Comparison of ENCODE assay signal across 12 cellular contexts in the genomic region with DNA sequence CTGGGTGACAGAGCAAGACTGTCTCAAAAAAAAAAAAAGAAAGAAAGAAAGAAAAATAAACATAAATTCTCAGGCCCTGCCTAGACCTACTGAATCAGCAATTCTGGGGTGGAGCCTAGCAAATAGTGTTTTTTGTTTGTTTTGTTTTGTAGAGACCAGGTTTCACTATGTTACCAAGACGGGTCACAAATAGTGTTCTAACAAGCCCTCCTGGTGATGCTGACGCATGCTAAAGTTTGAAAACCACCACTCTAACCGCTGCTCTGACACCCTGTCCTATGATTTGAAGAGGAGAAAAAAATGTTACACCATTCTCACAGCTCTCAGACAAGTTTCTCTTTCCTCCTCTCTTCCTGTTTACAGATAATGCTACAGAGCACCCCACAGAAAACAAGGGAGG. TPM values are rescaled to one million over a fixed set of nuclear protein-coding genes. Genes with fewer than 3 reads are reported as not detected.
DNase-seq lines count a peak whose midpoint lies in the region; ATAC-seq and TF ChIP-seq lines count a peak whose summit lies in the region.
"Had no signal": no experiment of that assay in that cellular context is flagged by ENCODE, and none has a peak within 500 bp of the region (broad histone marks: within the 10 kb centered on the region; RNA-seq: fewer than 3 reads in every experiment).

No MANE protein-coding gene starts in this region.

- no peak overlapping the region for H3K27ac Mint-ChIP-seq in memory B cell

- WGBS in esophagus muscularis mucosa = 88% methylated on average over 3 of the region's 3 CpGs

- H3K9me3 ChIP-seq in BLaER1 = no peaks in the 10 kb centered on the region
- no peaks in the 10 kb centered on the region for H3K9me3 ChIP-seq in HUES6 (ENCODE audit: control insufficient read depth, insufficient read depth, low read depth, low read length)
- no peaks in the 10 kb centered on the region for H3K9me3 ChIP-seq in esophagus muscularis mucosa
- H3K9me3 ChIP-seq: prostate gland had no signal

- no peak for ATAC-seq in memory B cell (ENCODE audit: low read depth)
- no peak for ATAC-seq in HG03139 (IDR thresholded peaks at IDR 0.05; ENCODE audit: unreplicated experiment)

- peak overlapping the region; percentile 92 for H3K4me2 ChIP-seq in BLaER1

- H3K9ac ChIP-seq in BLaER1 (no peak overlapping the region), HUES6 (ENCODE audit: low read length) (no peak overlapping the region)

- intact Hi-C loops in esophagus muscularis mucosa (cut with DNase I) = no loop called here

- peak; percentile 27 for DNase-seq in activated T-helper 1 cell treated with Interleukin-2 at 50 U/mL for 16 hours (ENCODE audit: low read depth)
- DNase-seq in memory B cell (ENCODE audit: low spot score in 2 of 2) = no peak
- DNase-seq in esophagus muscularis mucosa (ENCODE audit: extremely low spot score) = no peak
- DNase-seq in AG08396 (ENCODE audit: low spot score) = no peak
- DNase-seq in GM19238 (ENCODE audit: insufficient read length, low spot score) = no peak
- DNase-seq: DMS53; effector CD8-positive, alpha-beta T cell; NCI-H510A treated with DMSO at 0.1 percent for 48 hours had no signal

- H3K4me3 ChIP-seq in BLaER1 (no peak overlapping the region), HUES6 (ENCODE audit: low read depth, low read length) (peak overlapping the region; percentile 96; the same call in 1 of the 2 replicates), esophagus muscularis mucosa (no peak overlapping the region)

- peaks cover 44% of the 10 kb centered on the region for H3K4me1 ChIP-seq in BLaER1
- peaks cover 6% of the 10 kb centered on the region; the same call in 1 of the 2 replicates for H3K4me1 ChIP-seq in HUES6 (ENCODE audit: control insufficient read depth, insufficient read depth, low read length)
- H3K4me1 ChIP-seq in esophagus muscularis mucosa = peaks cover 20 to 28% (median 24%) of the 10 kb centered on the region in 4 donors

- 0 out of 2 replicates have a peak, but pooled peaks cover 6% of the 10 kb centered on the region for H4K20me1 ChIP-seq in BLaER1

- H3K4me1 Mint-ChIP-seq in memory B cell = peaks cover 17% of the 10 kb centered on the region

- no peak for TF ChIP-seq POLR2A in esophagus muscularis mucosa (IDR thresholded peaks at IDR 0.05; ENCODE audit: low read depth)

- H3K27me3 ChIP-seq in BLaER1 = no peaks in the 10 kb centered on the region
- no peaks in the 10 kb centered on the region for H3K27me3 ChIP-seq in HUES6 (ENCODE audit: control insufficient read depth, insufficient read depth, low read length)
- H3K27me3 ChIP-seq in esophagus muscularis mucosa = no peaks in the 10 kb centered on the region

- TF ChIP-seq EP300 in esophagus muscularis mucosa (IDR thresholded peaks at IDR 0.05) = no peak

- peak overlapping the region; percentile 11 for H3K4me3 Mint-ChIP-seq in memory B cell

- H3K36me3 ChIP-seq in BLaER1 = peaks cover 41% of the 10 kb centered on the region
- peaks cover 32% of the 10 kb centered on the region for H3K36me3 ChIP-seq in HUES6 (ENCODE audit: control insufficient read depth, insufficient read depth, low read length)
- peaks cover 30 to 46% (median 39%) of the 10 kb centered on the region in 4 donors for H3K36me3 ChIP-seq in esophagus muscularis mucosa
- H3K36me3 ChIP-seq: prostate gland had no signal

- no peak for TF ChIP-seq CTCF in esophagus muscularis mucosa (IDR thresholded peaks at IDR 0.05)

- no peaks in the 10 kb centered on the region for H3K9me3 Mint-ChIP-seq in memory B cell

- H3K36me3 Mint-ChIP-seq in memory B cell = peaks cover 14% of the 10 kb centered on the region

- no peaks in the 10 kb centered on the region for H3K27me3 Mint-ChIP-seq in memory B cell

- H3K27ac ChIP-seq in BLaER1 (no peak overlapping the region), HUES6 (ENCODE audit: low read depth, low read length) (no peak overlapping the region), esophagus muscularis mucosa (replicated peaks in 1 of 4) (no peak overlapping the region)

RNA-seq across cellular contexts. Expression of a gene that starts 1.5 kb away (rescaled TPM):
- total RNA-seq in esophagus muscularis mucosa = 10 to 100 TPM; 43.6 to 86.8 (median 63.2) TPM

RNA-seq across cellular contexts. Expression of a gene that starts 1.6 kb away (rescaled TPM):
- total RNA-seq in esophagus muscularis mucosa = under 1 TPM in 1 of 4 donors, not detected in 3; 0.45 TPM

RNA-seq across cellular contexts. Expression of a gene that starts 8.3 kb away (rescaled TPM):
- 1 to 10 TPM; 2.0 to 8.4 (median 4.7) TPM for total RNA-seq in esophagus muscularis mucosa

RNA-seq across cellular contexts. Expression of a gene that starts 11.2 kb away (rescaled TPM):
- total RNA-seq in esophagus muscularis mucosa = 10 to 100 TPM in 3 of 4 donors, 1 to 10 TPM in 1; 9.6 to 34.0 (median 23.1) TPM

RNA-seq across cellular contexts. Expression of a gene that starts 21.1 kb away (rescaled TPM):
- under 1 TPM; under 0.01 to 0.71 (median 0.25) TPM for total RNA-seq in esophagus muscularis mucosa
